8 cellular contexts compared by ENCODE assay signal in the genomic region with DNA sequence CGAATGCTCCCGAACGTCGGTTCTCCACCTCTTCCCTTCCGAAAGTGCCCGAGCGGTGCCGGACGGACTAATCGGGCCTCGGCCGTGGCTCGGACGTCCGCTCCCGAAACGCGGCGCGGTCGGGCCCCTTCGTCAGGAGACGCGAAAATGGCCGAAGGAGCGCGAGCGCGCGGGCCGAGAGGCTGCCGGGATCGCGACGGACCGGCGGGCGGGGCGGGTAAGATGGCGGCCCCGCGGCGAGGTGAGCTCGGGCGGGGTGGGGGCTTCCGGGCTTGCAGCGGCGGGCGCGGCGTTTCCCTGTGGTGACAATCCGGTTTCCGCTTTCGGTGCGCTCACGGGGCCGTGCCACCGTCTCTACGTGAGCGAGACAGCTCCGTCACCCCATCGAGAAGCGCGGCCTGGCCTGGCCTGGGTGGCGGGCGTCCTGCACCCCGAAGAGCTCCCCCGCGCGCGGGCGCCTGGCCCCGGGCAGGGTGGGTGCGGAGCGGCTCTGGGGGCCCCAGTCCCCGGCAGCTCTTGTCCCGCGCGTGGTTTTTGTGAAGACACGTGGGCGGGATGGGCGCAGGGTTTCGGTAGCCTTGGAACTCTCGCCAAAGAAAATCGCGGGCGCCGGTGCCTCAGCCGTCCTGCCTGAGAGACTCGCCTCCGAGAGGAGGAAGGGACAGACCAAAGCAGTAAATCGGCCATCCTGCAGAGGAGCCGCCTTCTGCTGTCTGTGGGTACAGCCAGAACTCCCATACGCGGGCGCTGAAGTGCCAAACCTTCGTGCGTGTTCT. TPM values are rescaled to one million over a fixed set of nuclear protein-coding genes. Genes with fewer than 3 reads are reported as not detected.
DNase-seq lines count a peak whose midpoint lies in the region; ATAC-seq and TF ChIP-seq lines count a peak whose summit lies in the region.

TMEM80 (plus strand) TSS at position 211 of the 776 bp plus-strand sequence; CDS start at position 223, 12 bp downstream.

- peaks cover 54% of the 10 kb centered on the region for H3K79me2 ChIP-seq in neural progenitor cell (ENCODE audit: low read depth)

- no peaks in the 10 kb centered on the region for H3K27me3 ChIP-seq in H7 (ENCODE audit: control insufficient read depth, insufficient read depth, low read length)
- no peaks in the 10 kb centered on the region for H3K27me3 ChIP-seq in MG63
- H3K27me3 ChIP-seq in foreskin keratinocyte = no peaks in the 10 kb centered on the region
- no peaks in the 10 kb centered on the region for H3K27me3 ChIP-seq in neural progenitor cell

- H3K27ac Mint-ChIP-seq in neural progenitor cell = peak within 1 kb of the TSS; percentile 97

- H3K36me3 ChIP-seq in H7 (replicated peaks; ENCODE audit: control insufficient read depth, insufficient read depth, low read length) = no peaks in the 10 kb centered on the region; the same call in 1 of the 2 replicates
- peaks cover 31% of the 10 kb centered on the region for H3K36me3 ChIP-seq in MG63
- H3K36me3 ChIP-seq in neural progenitor cell = no peaks in the 10 kb centered on the region

- H3K9me3 Mint-ChIP-seq in neural progenitor cell = peaks cover 2% of the 10 kb centered on the region

- peaks cover 24% of the 10 kb centered on the region for H3F3A ChIP-seq in neural progenitor cell (ENCODE audit: low read depth)

- peak; percentile 69 for ATAC-seq in foreskin keratinocyte

- peaks cover 28% of the 10 kb centered on the region for H3K4me1 ChIP-seq in foreskin keratinocyte
- peaks cover 22% of the 10 kb centered on the region for H3K4me1 ChIP-seq in neural progenitor cell

- H3K9me3 ChIP-seq in MG63 = no peaks in the 10 kb centered on the region
- no peaks in the 10 kb centered on the region for H3K9me3 ChIP-seq in neural progenitor cell (ENCODE audit: low read depth)

- H3K4me1 Mint-ChIP-seq in neural progenitor cell = peaks cover 35% of the 10 kb centered on the region

- peaks cover 33% of the 10 kb centered on the region for H4K20me1 ChIP-seq in neural progenitor cell (ENCODE audit: low read depth)

- H3K9ac ChIP-seq in neural progenitor cell = peak within 1 kb of the TSS; percentile 92

- DNase-seq in ELF-1 (ENCODE audit: low read depth, low spot score) (peak; percentile 98), H7 (peak; percentile 96), MG63 (peak; percentile 97), SIG-M5 treated with dmso at 0.1 percent for 504 hours (lab: John Stamatoyannopoulos, UW; ENCODE audit: unreplicated experiment) (peak; percentile 93), foreskin keratinocyte (peak; percentile 84 to 93), neural progenitor cell (ENCODE audit: low spot score) (peak; percentile 100), stromal cell of bone marrow (ENCODE audit: low read depth) (peak; percentile 96)
- peak; percentile 94 for DNase-seq in activated gamma-delta T cell treated with anti-CD3 and anti-CD28 coated beads, Interleukin-2, amount 50 U/mL, for 16 hours (ENCODE audit: low read depth)

- peaks cover 5% of the 10 kb centered on the region for H3K36me3 Mint-ChIP-seq in neural progenitor cell

- peak within 1 kb of the TSS; percentile 83 for H3K4me2 ChIP-seq in neural progenitor cell

- peaks cover 8% of the 10 kb centered on the region for H3K27me3 Mint-ChIP-seq in neural progenitor cell (ENCODE audit: insufficient read depth, low read depth)

- H2AFZ ChIP-seq in neural progenitor cell (replicated peaks) = peak within 1 kb of the TSS; percentile 93

- peak within 1 kb of the TSS; percentile 98 for H3K27ac ChIP-seq in foreskin keratinocyte
- peak within 1 kb of the TSS; percentile 95 for H3K27ac ChIP-seq in neural progenitor cell

- peak within 1 kb of the TSS; percentile 89 for H3K4me3 ChIP-seq in H7 (ENCODE audit: insufficient read depth, low read depth, low read length)
- H3K4me3 ChIP-seq in MG63 = peak within 1 kb of the TSS; percentile 85
- H3K4me3 ChIP-seq in neural progenitor cell = peak within 1 kb of the TSS; percentile 77

- peak within 1 kb of the TSS; percentile 92 for H3K4me3 Mint-ChIP-seq in neural progenitor cell

- TF ChIP-seq CTCF in foreskin keratinocyte (conservative IDR thresholded peaks at IDR 0.05) (no peak), neural progenitor cell (IDR thresholded peaks at IDR 0.05) (no peak)

RNA-seq across cellular contexts. Expression of gene TMEM80, which starts in this region (rescaled TPM):
- 27.0 and 36.0 TPM in 2 replicates for total RNA-seq in H7 (2014; rRNA removed; shearing (Covaris generic))
- 32.4 and 98.7 TPM in 2 replicates for total RNA-seq in MG63 (2014; rRNA removed; shearing (Covaris generic); ENCODE audit: low replicate concordance)
- 12.1 and 19.7 TPM in 2 replicates for total RNA-seq in foreskin keratinocyte
- 14.3 and 19.3 TPM in 2 replicates for polyA plus RNA-seq in foreskin keratinocyte
- total RNA-seq in neural progenitor cell (ENCODE audit: low replicate concordance) = 38.7 and 42.7 TPM in 2 replicates

Comparison
In these comparisons a context has a peak if more than half of its experiments do, and no peak if none do; other contexts are left out.
1. Peak in every context shown above with its lines: DNase-seq, ATAC-seq, H3K4me3 ChIP-seq and H3K27ac ChIP-seq.